1 cellular context compared by ENCODE assay signal in genomic region chr9:110334183-110334582, GRCh38.
TF ChIP-seq lines count a peak whose summit lies in the region.

No MANE protein-coding gene starts in this region.

TF ChIP-seq in SK-N-SH treated with all-trans-retinoic acid at 6 μM for 48 hours, 23 proteins besides CTCF, POLR2A, EP300 and RAD21 (continued from another document):
- TF ChIP-seq BACH2 (CRISPR knock-in tag; IDR thresholded peaks at IDR 0.05; ENCODE audit: borderline replicate concordance) (no peak), ZC3H10 (CRISPR knock-in tag; IDR thresholded peaks at IDR 0.05) (no peak), ARNTL (CRISPR knock-in tag; IDR thresholded peaks at IDR 0.05; ENCODE audit: borderline replicate concordance, low read depth) (no peak)
